In genomic region chr1:19484793-19485361, GRCh38 we compare ENCODE assay signal across 8 cellular contexts. TPM values are rescaled to one million over a fixed set of nuclear protein-coding genes. Genes with fewer than 3 reads are reported as not detected.
DNase-seq lines count a peak whose midpoint lies in the region; ATAC-seq lines count a peak whose summit lies in the region.

No MANE protein-coding gene starts in this region.

- peak overlapping the region; percentile 99 for H3K4me3 ChIP-seq in HUES6 (ENCODE audit: low read depth, low read length)
- H3K4me3 ChIP-seq in iPS DF 6.9 (ENCODE audit: low read length), result peak overlapping the region; percentile 77
- H3K4me3 ChIP-seq in skeletal muscle satellite cell (ENCODE audit: low read length), result peak overlapping the region; percentile 99

- H3K9me3 ChIP-seq in HUES6 (ENCODE audit: control insufficient read depth, insufficient read depth, low read depth, low read length) (no peaks in the 10 kb centered on the region), iPS DF 6.9 (ENCODE audit: control insufficient read depth, insufficient read depth, low read length) (no peaks in the 10 kb centered on the region), skeletal muscle satellite cell (replicated peaks; ENCODE audit: low read length) (no peaks in the 10 kb centered on the region)

- H3K4me1 Mint-ChIP-seq in activated naive CD8-positive, alpha-beta T cell treated with anti-CD3 and anti-CD28 coated beads, Interleukin-2, amount 50 U/mL, for 24 hours, result peaks cover 70% of the 10 kb centered on the region

- no peaks in the 10 kb centered on the region for H3K27me3 Mint-ChIP-seq in activated naive CD8-positive, alpha-beta T cell treated with anti-CD3 and anti-CD28 coated beads, Interleukin-2, amount 50 U/mL, for 24 hours

- H3K27ac Mint-ChIP-seq in activated naive CD8-positive, alpha-beta T cell treated with anti-CD3 and anti-CD28 coated beads, Interleukin-2, amount 50 U/mL, for 24 hours, result peak overlapping the region; percentile 85

- peak overlapping the region; percentile 98 for H3K4me2 ChIP-seq in skeletal muscle satellite cell (ENCODE audit: low read length)

- H3K36me3 Mint-ChIP-seq in activated naive CD8-positive, alpha-beta T cell treated with anti-CD3 and anti-CD28 coated beads, Interleukin-2, amount 50 U/mL, for 24 hours (ENCODE audit: low read depth), result peaks cover 21% of the 10 kb centered on the region

- H3K9me3 Mint-ChIP-seq in activated naive CD8-positive, alpha-beta T cell treated with anti-CD3 and anti-CD28 coated beads, Interleukin-2, amount 50 U/mL, for 24 hours, result no peaks in the 10 kb centered on the region

- in situ Hi-C loops in Caki2 (cut with HindIII; ENCODE audit: low pct_unique_long_range_greater_than_20kb, low sequenced_read_pairs), result no loop called here

- peak overlapping the region; percentile 93 for H3K4me3 Mint-ChIP-seq in activated naive CD8-positive, alpha-beta T cell treated with anti-CD3 and anti-CD28 coated beads, Interleukin-2, amount 50 U/mL, for 24 hours

- H3K36me3 ChIP-seq in HUES6 (ENCODE audit: control insufficient read depth, insufficient read depth, low read length) (peaks cover 27% of the 10 kb centered on the region), iPS DF 6.9 (ENCODE audit: control insufficient read depth, insufficient read depth, low read length) (no peaks in the 10 kb centered on the region), skeletal muscle satellite cell (ENCODE audit: insufficient read depth, low read length) (peaks cover 23% of the 10 kb centered on the region)

- H3K9ac ChIP-seq in HUES6 (ENCODE audit: low read length) (peak overlapping the region; percentile 96), skeletal muscle satellite cell (ENCODE audit: low read depth, low read length) (peak overlapping the region; percentile 98)

- peak; percentile 25 for ATAC-seq in GM21390 (IDR thresholded peaks at IDR 0.05; ENCODE audit: unreplicated experiment)
- ATAC-seq in activated naive CD8-positive, alpha-beta T cell treated with anti-CD3 and anti-CD28 coated beads, Interleukin-2, amount 50 U/mL, for 24 hours, result peak; percentile 7
- no peak for ATAC-seq in HG03469 (IDR thresholded peaks at IDR 0.05; ENCODE audit: unreplicated experiment)

- peak; percentile 13 for DNase-seq in Caki2 (ENCODE audit: low read depth)
- peak; percentile 36 for DNase-seq in activated naive CD8-positive, alpha-beta T cell treated with anti-CD3 and anti-CD28 coated beads, Interleukin-2, amount 50 U/mL, for 24 hours
- no peak for DNase-seq in iPS DF 6.9 (ENCODE audit: low read depth, low spot score)
- no peak for DNase-seq in NCI-H1092 treated with DMSO at 0.1 percent for 48 hours (lab: John Stamatoyannopoulos, UW)

- H3K27ac ChIP-seq in HUES6 (ENCODE audit: low read depth, low read length), result peak overlapping the region; percentile 98
- H3K27ac ChIP-seq in iPS DF 6.9 (ENCODE audit: low read length), result no peak overlapping the region

- no CpG with 5 or more reads among the region's 29 CpGs for WGBS in iPS DF 6.9 (ENCODE audit: insufficient coverage, insufficient read length)

- H3K4me1 ChIP-seq in HUES6 (ENCODE audit: control insufficient read depth, insufficient read depth, low read length) (peaks cover 52% of the 10 kb centered on the region), iPS DF 6.9 (ENCODE audit: control insufficient read depth, insufficient read depth, low read length) (peaks cover 21% of the 10 kb centered on the region), skeletal muscle satellite cell (ENCODE audit: control insufficient read depth, insufficient read depth, low read length) (peaks cover 39% of the 10 kb centered on the region)

- H3K27me3 ChIP-seq in HUES6 (ENCODE audit: control insufficient read depth, insufficient read depth, low read length), result no peaks in the 10 kb centered on the region
- H3K27me3 ChIP-seq in iPS DF 6.9 (ENCODE audit: control insufficient read depth, insufficient read depth, low read length), result no peaks in the 10 kb centered on the region
- no peaks in the 10 kb centered on the region for H3K27me3 ChIP-seq in skeletal muscle satellite cell (ENCODE audit: control insufficient read depth, insufficient read depth, low read length)

RNA-seq across cellular contexts. Expression of gene CAPZB, which starts 0.5 kb away (rescaled TPM):
- 321 and 323 TPM in 2 replicates for total RNA-seq in Caki2 (2014; rRNA removed; shearing (Covaris generic); ENCODE audit: low replicate concordance)
- total RNA-seq in skeletal muscle satellite cell (2012; rRNA removed), result 166 and 196 TPM in 2 replicates

Comparison
In these comparisons a context has a peak if more than half of its experiments do, and no peak if none do; other contexts are left out.
1. DNase-seq: peak in Caki2 (single experiment) and activated naive CD8-positive, alpha-beta T cell treated with anti-CD3 and anti-CD28 coated beads, Interleukin-2, amount 50 U/mL, for 24 hours (single experiment); none in iPS DF 6.9 (single experiment) and NCI-H1092 treated with DMSO at 0.1 percent for 48 hours (single experiment).
2. Peak in every context shown above with its lines, with median percentiles within 50 percentile points of each other: H3K4me3 ChIP-seq.